25 cellular contexts compared by ENCODE assay signal in genomic region chr7:89170628-89171027, GRCh38.
"Had no signal": no experiment of that assay in that cellular context is flagged by ENCODE, and none has a peak within 500 bp of the region (broad histone marks: within the 10 kb centered on the region; RNA-seq: fewer than 3 reads in every experiment).

No MANE protein-coding gene starts in this region.

- H3K4me3 ChIP-seq: colonic mucosa, esophagus squamous epithelium, gastrocnemius medialis, heart right ventricle, left lung, lower lobe of right lung, mucosa of descending colon had no signal

- H3K4me1 ChIP-seq: colonic mucosa, esophagus squamous epithelium, gastrocnemius medialis, heart right ventricle, left lung, lower lobe of right lung had no signal

- H3K9me3 ChIP-seq: colonic mucosa, esophagus squamous epithelium, gastrocnemius medialis, left lung, lower lobe of right lung had no signal

- H3K27ac Mint-ChIP-seq: dendritic cell treated with granulocyte-macrophage colony-stimulating factor and Interleukin-4, amounts not matched to agents 40 ng/mL and 50 ng/mL, for 4 days; effector memory CD8-positive, alpha-beta T cell; endodermal cell; mesothelial cell of epicardium; naive B cell had no signal

- H3K36me3 Mint-ChIP-seq: mesothelial cell of epicardium, naive B cell had no signal

- H3K27ac ChIP-seq: colonic mucosa, epithelial cell of prostate, esophagus squamous epithelium, gastrocnemius medialis, heart right ventricle, left lung, lower lobe of right lung had no signal

- H3K4me3 Mint-ChIP-seq: dendritic cell treated with granulocyte-macrophage colony-stimulating factor and Interleukin-4, amounts not matched to agents 40 ng/mL and 50 ng/mL, for 4 days; effector memory CD8-positive, alpha-beta T cell; endodermal cell; mesothelial cell of epicardium; naive B cell had no signal

- DNase-seq: colonic mucosa; cortex of kidney; effector CD8-positive, alpha-beta T cell; effector memory CD8-positive, alpha-beta T cell; endodermal cell; erythroblast; esophagus squamous epithelium; foreskin fibroblast; foreskin melanocyte; gastrocnemius medialis; glutamatergic neuron; head of caudate nucleus; heart right ventricle; hippocampal formation; left cardiac atrium; left lung; left ventricle myocardium superior; lower lobe of right lung; mesenchymal stem cell; mucosa of descending colon; naive B cell had no signal

- H3K27me3 Mint-ChIP-seq: dendritic cell treated with granulocyte-macrophage colony-stimulating factor and Interleukin-4, amounts not matched to agents 40 ng/mL and 50 ng/mL, for 4 days; effector memory CD8-positive, alpha-beta T cell; naive B cell had no signal

- H3K36me3 ChIP-seq: colonic mucosa, esophagus squamous epithelium, gastrocnemius medialis, heart right ventricle, left lung, lower lobe of right lung had no signal

- H3K27me3 ChIP-seq: colonic mucosa, esophagus squamous epithelium, gastrocnemius medialis, left lung had no signal

- H3K4me1 Mint-ChIP-seq: endodermal cell, mesothelial cell of epicardium, naive B cell had no signal

- ATAC-seq: effector memory CD8-positive, alpha-beta T cell; esophagus mucosa; gastrocnemius medialis; heart right ventricle; left cardiac atrium; left lung; left ventricle myocardium superior; lower lobe of right lung; mucosa of descending colon had no signal
